ENCODE assay signal across 1 cellular context in genomic region chr9:28121353-28121752, GRCh38.
TF ChIP-seq lines count a peak whose summit lies in the region.

No MANE protein-coding gene starts in this region.

TF ChIP-seq in GM23338, 12 proteins besides CTCF, POLR2A, EP300 and RAD21 (continued from another document):
- TF ChIP-seq ZNF462 (CRISPR knock-in tag; IDR thresholded peaks at IDR 0.05) (no peak), EZH2 (IDR thresholded peaks at IDR 0.05; ENCODE audit: low read depth, unreplicated experiment) (no peak), CREB1 (CRISPR knock-in tag; IDR thresholded peaks at IDR 0.05; ENCODE audit: low read depth) (no peak)
- TF ChIP-seq, protein P1, sequence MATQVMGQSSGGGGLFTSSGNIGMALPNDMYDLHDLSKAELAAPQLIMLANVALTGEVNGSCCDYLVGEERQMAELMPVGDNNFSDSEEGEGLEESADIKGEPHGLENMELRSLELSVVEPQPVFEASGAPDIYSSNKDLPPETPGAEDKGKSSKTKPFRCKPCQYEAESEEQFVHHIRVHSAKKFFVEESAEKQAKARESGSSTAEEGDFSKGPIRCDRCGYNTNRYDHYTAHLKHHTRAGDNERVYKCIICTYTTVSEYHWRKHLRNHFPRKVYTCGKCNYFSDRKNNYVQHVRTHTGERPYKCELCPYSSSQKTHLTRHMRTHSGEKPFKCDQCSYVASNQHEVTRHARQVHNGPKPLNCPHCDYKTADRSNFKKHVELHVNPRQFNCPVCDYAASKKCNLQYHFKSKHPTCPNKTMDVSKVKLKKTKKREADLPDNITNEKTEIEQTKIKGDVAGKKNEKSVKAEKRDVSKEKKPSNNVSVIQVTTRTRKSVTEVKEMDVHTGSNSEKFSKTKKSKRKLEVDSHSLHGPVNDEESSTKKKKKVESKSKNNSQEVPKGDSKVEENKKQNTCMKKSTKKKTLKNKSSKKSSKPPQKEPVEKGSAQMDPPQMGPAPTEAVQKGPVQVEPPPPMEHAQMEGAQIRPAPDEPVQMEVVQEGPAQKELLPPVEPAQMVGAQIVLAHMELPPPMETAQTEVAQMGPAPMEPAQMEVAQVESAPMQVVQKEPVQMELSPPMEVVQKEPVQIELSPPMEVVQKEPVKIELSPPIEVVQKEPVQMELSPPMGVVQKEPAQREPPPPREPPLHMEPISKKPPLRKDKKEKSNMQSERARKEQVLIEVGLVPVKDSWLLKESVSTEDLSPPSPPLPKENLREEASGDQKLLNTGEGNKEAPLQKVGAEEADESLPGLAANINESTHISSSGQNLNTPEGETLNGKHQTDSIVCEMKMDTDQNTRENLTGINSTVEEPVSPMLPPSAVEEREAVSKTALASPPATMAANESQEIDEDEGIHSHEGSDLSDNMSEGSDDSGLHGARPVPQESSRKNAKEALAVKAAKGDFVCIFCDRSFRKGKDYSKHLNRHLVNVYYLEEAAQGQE (IDR thresholded peaks at IDR 0.05; ENCODE audit: unreplicated experiment), result no peak
